Comparison of ENCODE assay signal across 11 cellular contexts in the genomic region with DNA sequence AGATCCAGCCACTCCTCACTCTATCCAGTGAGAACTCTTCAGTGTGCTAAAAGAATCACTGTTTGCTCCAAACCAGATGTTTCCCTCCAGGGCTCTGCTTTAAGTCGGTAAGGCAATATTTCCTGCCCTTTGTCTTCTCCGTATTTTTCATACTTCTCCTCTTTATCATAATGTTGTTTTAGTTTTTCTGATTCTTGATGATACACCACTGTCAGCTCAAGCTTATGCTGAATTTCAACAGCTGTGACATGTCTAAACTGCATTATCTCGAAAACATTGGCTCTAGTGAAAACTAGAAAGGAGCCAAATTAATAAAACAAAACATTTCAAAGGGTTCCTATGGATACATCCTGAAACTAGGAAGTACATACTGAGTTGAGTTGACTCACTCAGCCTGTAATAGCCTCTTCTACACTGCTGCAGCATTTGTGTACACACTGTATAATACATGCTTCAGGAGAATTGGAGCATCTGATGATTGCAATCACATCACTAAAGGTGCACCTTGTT. TPM values are rescaled to one million over a fixed set of nuclear protein-coding genes. Genes with fewer than 3 reads are reported as not detected.
A peak's percentile ranks its signal among the peaks of the same experiment; 100 is the strongest.
DNase-seq lines count a peak whose midpoint lies in the region; ATAC-seq, FAIRE-seq and TF ChIP-seq lines count a peak whose summit lies in the region.
"Had no signal": no experiment of that assay in that cellular context is flagged by ENCODE, and none has a peak within 500 bp of the region (broad histone marks: within the 10 kb centered on the region; RNA-seq: fewer than 3 reads in every experiment).

No MANE protein-coding gene starts in this region.

- H3K9me3 Mint-ChIP-seq in mesothelial cell of epicardium: peaks cover 11% of the 10 kb centered on the region
- peaks cover 21% of the 10 kb centered on the region for H3K9me3 Mint-ChIP-seq in nephron progenitor cell

- no peak overlapping the region for H3K9ac ChIP-seq in K562 (ENCODE audit: insufficient read depth in 1 of 2, low read depth in 2 of 2, low read length in 2 of 2)

- CTCF ChIA-PET in K562 (lab: Yijun Ruan, JAX; ENCODE audit: low intra/inter-chr PET ratio): no interaction called here

- no peak overlapping the region for H2AFZ ChIP-seq in K562 (ENCODE audit: low read depth, low read length)

- H3K79me2 ChIP-seq in K562 (ENCODE audit: control insufficient read depth, insufficient read depth, low read length): no peaks in the 10 kb centered on the region

- no peaks in the 10 kb centered on the region for H3K9me1 ChIP-seq in K562 (ENCODE audit: control insufficient read depth, insufficient read depth, low read length)

- TF ChIP-seq POLR2A in K562 (conservative IDR thresholded peaks at IDR 0.05): no peak

- H3K4me3 Mint-ChIP-seq in mesothelial cell of epicardium (no peak overlapping the region), nephron progenitor cell (no peak overlapping the region)

- DNase-seq in DMS153 treated with DMSO at 0.1 percent for 48 hours (lab: John Stamatoyannopoulos, UW; ENCODE audit: unreplicated experiment) (peak; percentile 94), NCI-H1417 treated with DMSO at 0.1 percent for 48 hours (lab: John Stamatoyannopoulos, UW) (peak; percentile 100), K562 (ENCODE audit: extremely low read depth in 1 of 4, low spot score in 3 of 4) (no peak), mesothelial cell of epicardium (ENCODE audit: low spot score in 2 of 2, unreplicated experiment in 2 of 2) (no peak), nephron progenitor cell (no peak), AML-193 (lab: John Stamatoyannopoulos, UW) (no peak)
- no peak for DNase-seq in stimulated activated CD4-positive, alpha-beta T cell treated with anti-CD3 and anti-CD28 coated beads, Interleukin-2, amount 100 ng/mL, for 48 hours
- DNase-seq: H7, mesendoderm had no signal

- H3K4me2 ChIP-seq in K562 (ENCODE audit: insufficient read depth, low read length): no peak overlapping the region

- no peak for TF ChIP-seq EP300 in K562 (IDR thresholded peaks at IDR 0.05; ENCODE audit: low read length)

- 14% methylated on average over 3 of the region's 3 CpGs for WGBS in K562 (ENCODE audit: insufficient coverage, low coverage, missing lambda C conversion rate)

- FAIRE-seq in K562 (lab: Jason Lieb, UNC): no peak
- FAIRE-seq: colon had no signal

- H3K27ac ChIP-seq in K562 (ENCODE audit: extremely low read depth, low read depth, low read length): no peak overlapping the region

- H3K27ac Mint-ChIP-seq in mesothelial cell of epicardium (peak overlapping the region; percentile 60), nephron progenitor cell (no peak overlapping the region)

- H3K4me3 ChIP-seq in K562: no peak overlapping the region

- peaks cover 18% of the 10 kb centered on the region for H3K4me1 Mint-ChIP-seq in mesothelial cell of epicardium
- no peaks in the 10 kb centered on the region for H3K4me1 Mint-ChIP-seq in nephron progenitor cell

- no TSS peak for BruUV-seq in K562 (replicated peaks; lab: Mats Ljungman, UMichigan)

- H4K20me1 ChIP-seq in K562 (replicated peaks; ENCODE audit: control insufficient read depth, insufficient read depth, low read length): no peaks in the 10 kb centered on the region

- H3K27me3 Mint-ChIP-seq in mesothelial cell of epicardium (ENCODE audit: low read depth) (peaks cover 1% of the 10 kb centered on the region), nephron progenitor cell (ENCODE audit: low read depth, poor library complexity) (peaks cover 4% of the 10 kb centered on the region)

- in situ Hi-C loops in K562 (cut with MboI): no loop called here

- peaks cover 6% of the 10 kb centered on the region for H3K36me3 Mint-ChIP-seq in mesothelial cell of epicardium
- H3K36me3 Mint-ChIP-seq in nephron progenitor cell (ENCODE audit: low read depth): no peaks in the 10 kb centered on the region

- H3K36me3 ChIP-seq in K562 (ENCODE audit: control insufficient read depth, insufficient read depth, low read length): no peaks in the 10 kb centered on the region

- intact Hi-C loops in K562 (cut with micrococcal nuclease): no loop called here

- ATAC-seq in K562 (peak; percentile 57; the same call in 2 of the 3 replicates), HG03342 (IDR thresholded peaks at IDR 0.05; ENCODE audit: unreplicated experiment) (no peak)

- POLR2A ChIA-PET in K562 (lab: Yijun Ruan, JAX): interaction anchor here (0.7 kb wide), 1 partner anchor 92 kb away, joined by 5 read pairs; no protein-coding TSS in a partner anchor

- TF ChIP-seq RAD21 in K562 (CRISPR knock-in tag; conservative IDR thresholded peaks at IDR 0.05 in 1 of 2, IDR thresholded peaks at IDR 0.05 in 1 of 2): no peak

- no peaks in the 10 kb centered on the region for H3K27me3 ChIP-seq in K562 (ENCODE audit: control insufficient read depth in 2 of 2, insufficient read depth in 2 of 2, low read length in 2 of 2)

- H3K9me3 ChIP-seq in K562 (replicated peaks; ENCODE audit: control insufficient read depth, insufficient read depth, low read depth, low read length): no peaks in the 10 kb centered on the region

- no peak for TF ChIP-seq CTCF in K562 (IDR thresholded peaks at IDR 0.05 in 2 of 3, conservative IDR thresholded peaks at IDR 0.05 in 1 of 3; ENCODE audit: insufficient read depth in 2 of 3, low read depth in 1 of 3, low read length in 3 of 3)
- no peak for TF ChIP-seq CTCF in mesothelial cell of epicardium (IDR thresholded peaks at IDR 0.05; ENCODE audit: unreplicated experiment)
- TF ChIP-seq CTCF in nephron progenitor cell (IDR thresholded peaks at IDR 0.05): no peak

- H3K4me1 ChIP-seq in K562 (replicated peaks in 1 of 2; ENCODE audit: control insufficient read depth in 2 of 2, insufficient read depth in 2 of 2, low read length in 2 of 2): no peaks in the 10 kb centered on the region

TF ChIP-seq in K562, 482 proteins besides CTCF, POLR2A, EP300 and RAD21 (continues in another document):
- TF ChIP-seq, protein P1, sequence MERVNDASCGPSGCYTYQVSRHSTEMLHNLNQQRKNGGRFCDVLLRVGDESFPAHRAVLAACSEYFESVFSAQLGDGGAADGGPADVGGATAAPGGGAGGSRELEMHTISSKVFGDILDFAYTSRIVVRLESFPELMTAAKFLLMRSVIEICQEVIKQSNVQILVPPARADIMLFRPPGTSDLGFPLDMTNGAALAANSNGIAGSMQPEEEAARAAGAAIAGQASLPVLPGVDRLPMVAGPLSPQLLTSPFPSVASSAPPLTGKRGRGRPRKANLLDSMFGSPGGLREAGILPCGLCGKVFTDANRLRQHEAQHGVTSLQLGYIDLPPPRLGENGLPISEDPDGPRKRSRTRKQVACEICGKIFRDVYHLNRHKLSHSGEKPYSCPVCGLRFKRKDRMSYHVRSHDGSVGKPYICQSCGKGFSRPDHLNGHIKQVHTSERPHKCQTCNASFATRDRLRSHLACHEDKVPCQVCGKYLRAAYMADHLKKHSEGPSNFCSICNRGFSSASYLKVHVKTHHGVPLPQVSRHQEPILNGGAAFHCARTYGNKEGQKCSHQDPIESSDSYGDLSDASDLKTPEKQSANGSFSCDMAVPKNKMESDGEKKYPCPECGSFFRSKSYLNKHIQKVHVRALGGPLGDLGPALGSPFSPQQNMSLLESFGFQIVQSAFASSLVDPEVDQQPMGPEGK (CRISPR knock-in tag; IDR thresholded peaks at IDR 0.05; ENCODE audit: borderline replicate concordance): no peak
- TF ChIP-seq ZNF584 (CRISPR knock-in tag; IDR thresholded peaks at IDR 0.05; ENCODE audit: low read depth): no peak
- TF ChIP-seq, protein P2, sequence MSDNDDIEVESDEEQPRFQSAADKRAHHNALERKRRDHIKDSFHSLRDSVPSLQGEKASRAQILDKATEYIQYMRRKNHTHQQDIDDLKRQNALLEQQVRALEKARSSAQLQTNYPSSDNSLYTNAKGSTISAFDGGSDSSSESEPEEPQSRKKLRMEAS (CRISPR knock-in tag; IDR thresholded peaks at IDR 0.05): no peak
- TF ChIP-seq SMAD4 (CRISPR knock-in tag; conservative IDR thresholded peaks at IDR 0.05): no peak

RNA-seq across cellular contexts. Expression of a gene that starts 39.8 kb away (rescaled TPM):
- 3.0 and 9.0 TPM in 2 replicates for total RNA-seq in K562 (2011; cell fraction: chromatin; rRNA removed; ENCODE audit: low replicate concordance)
- total RNA-seq in K562 (2011; cell fraction: nucleolus; rRNA removed): 2.3 and 2.8 TPM in 2 replicates
- 7.0 and 13.4 TPM in 2 replicates for total RNA-seq in K562 (2011; cell fraction: nucleoplasm; rRNA removed)
- total RNA-seq in K562 (2014; rRNA removed): 1.5 and 2.0 TPM in 2 replicates
- total RNA-seq in K562 (2014; rRNA removed; fragmentation: Illumina TruSeq; extraction: Trizol): 3.9 and 4.1 TPM in 2 replicates
- 3.1 and 3.2 TPM in 2 replicates for total RNA-seq in K562 (2015; rRNA removed; fragmentation: Illumina TruSeq; extraction: Trizol)
- 1.8 and 2.2 TPM in 2 replicates for total RNA-seq in K562 (2021)
- polyA plus RNA-seq in K562 (2011; rRNA removed): 3.0 and 3.4 TPM in 2 replicates
- polyA plus RNA-seq in K562 (2011; cell fraction: cytosol; rRNA removed): 0.60 and 1.5 TPM in 2 replicates
- polyA plus RNA-seq in K562 (2011; cell fraction: nucleus; rRNA removed): 1.8 and 3.2 TPM in 2 replicates
- polyA plus RNA-seq in K562 (2012): 1.2 and 1.7 TPM in 2 replicates
- 1.8 and 2.2 TPM in 2 replicates for polyA plus RNA-seq in K562 (2014; fragmentation: Illumina TruSeq; extraction: Trizol)
- under 1 TPM; 0.77 to 0.82 TPM for polyA plus RNA-seq in K562 (2014; fragmentation: Nextera tagmentation; extraction: Ambion mirVana)
- 0.98 and 1.1 TPM in 2 replicates for polyA plus RNA-seq in K562 (2014; rRNA removed)
- polyA minus RNA-seq in K562 (2011; rRNA and poly(A)+ RNA removed): 6.7 and 7.7 TPM in 2 replicates
- polyA minus RNA-seq in K562 (2011; cell fraction: cytosol; rRNA and poly(A)+ RNA removed): 2.0 and 3.0 TPM in 2 replicates
- 2.8 and 6.2 TPM in 2 replicates for polyA minus RNA-seq in K562 (2011; cell fraction: nucleus; rRNA and poly(A)+ RNA removed)
- total RNA-seq in mesothelial cell of epicardium: 6.5 to 6.8 TPM (median 6.5 TPM) in 3 replicates

RNA-seq across cellular contexts. Expression of a gene that starts 45.5 kb away (rescaled TPM):
- 20.6 and 39.2 TPM in 2 replicates for total RNA-seq in K562 (2011; cell fraction: chromatin; rRNA removed; ENCODE audit: low replicate concordance)
- total RNA-seq in K562 (2011; cell fraction: nucleolus; rRNA removed): 10.3 and 11.6 TPM in 2 replicates
- total RNA-seq in K562 (2011; cell fraction: nucleoplasm; rRNA removed): 26.4 and 42.4 TPM in 2 replicates
- total RNA-seq in K562 (2014; rRNA removed) (9.9 and 13.6 TPM in 2 replicates), K562 (2014; rRNA removed; fragmentation: Illumina TruSeq; extraction: Trizol) (20.7 and 23.4 TPM in 2 replicates), K562 (2015; rRNA removed; fragmentation: Illumina TruSeq; extraction: Trizol) (17.8 and 21.4 TPM in 2 replicates), K562 (2021) (12.7 and 12.8 TPM in 2 replicates), mesothelial cell of epicardium (9.1 to 9.8 TPM (median 9.2 TPM) in 3 replicates)
- polyA plus RNA-seq in K562 (2011; rRNA removed) (32.4 and 37.8 TPM in 2 replicates), K562 (2014; fragmentation: Illumina TruSeq; extraction: Trizol) (20.0 and 24.2 TPM in 2 replicates), K562 (2014; fragmentation: Nextera tagmentation; extraction: Ambion mirVana) (10 to 100 TPM; 43.5 to 43.7 TPM), K562 (2014; rRNA removed) (15.7 and 16.1 TPM in 2 replicates)
- 8.7 and 21.3 TPM in 2 replicates for polyA plus RNA-seq in K562 (2011; cell fraction: cytosol; rRNA removed)
- polyA plus RNA-seq in K562 (2011; cell fraction: nucleus; rRNA removed): 12.9 and 23.8 TPM in 2 replicates
- 12.2 and 12.5 TPM in 2 replicates for polyA plus RNA-seq in K562 (2012)
- 28.8 and 29.5 TPM in 2 replicates for polyA minus RNA-seq in K562 (2011; rRNA and poly(A)+ RNA removed)
- polyA minus RNA-seq in K562 (2011; cell fraction: cytosol; rRNA and poly(A)+ RNA removed): 8.6 and 11.3 TPM in 2 replicates
- 13.7 and 20.7 TPM in 2 replicates for polyA minus RNA-seq in K562 (2011; cell fraction: nucleus; rRNA and poly(A)+ RNA removed)

Comparison
In these comparisons a context has a peak if more than half of its experiments do, and no peak if none do; other contexts are left out.
1. DNase-seq: peak in DMS153 treated with DMSO at 0.1 percent for 48 hours (single experiment) and NCI-H1417 treated with DMSO at 0.1 percent for 48 hours (single experiment); none in K562 (0 of 4), mesothelial cell of epicardium (0 of 2), stimulated activated CD4-positive, alpha-beta T cell treated with anti-CD3 and anti-CD28 coated beads, Interleukin-2, amount 100 ng/mL, for 48 hours (0 of 2), nephron progenitor cell (single experiment) and AML-193 (0 of 2).